Comparison of ENCODE assay signal across 9 cellular contexts in genomic region chr3:136862953-136863352, GRCh38. TPM values are rescaled to one million over a fixed set of nuclear protein-coding genes. Genes with fewer than 3 reads are reported as not detected.
DNase-seq lines count a peak whose midpoint lies in the region; ATAC-seq and TF ChIP-seq lines count a peak whose summit lies in the region.
"Had no signal": no experiment of that assay in that cellular context is flagged by ENCODE, and none has a peak within 500 bp of the region (broad histone marks: within the 10 kb centered on the region; RNA-seq: fewer than 3 reads in every experiment).

No MANE protein-coding gene starts in this region.

- peaks cover 46% of the 10 kb centered on the region for H3K4me1 Mint-ChIP-seq in WTC11

- TF ChIP-seq CTCF in WTC11 (IDR thresholded peaks at IDR 0.05) (no peak), stomach (IDR thresholded peaks at IDR 0.05) (no peak)

- H3K4me3 ChIP-seq in iPS-15b (ENCODE audit: low read depth, low read length) (peak overlapping the region; percentile 87), stomach (peak overlapping the region; percentile 81 to 93 (median 84))

- DNase-seq in SIG-M5 treated with dmso at 0.1 percent for 504 hours (lab: John Stamatoyannopoulos, UW; ENCODE audit: unreplicated experiment): peak; percentile 41
- DNase-seq in SIG-M5 (lab: John Stamatoyannopoulos, UW): no peak
- no peak for DNase-seq in WTC11 (ENCODE audit: low spot score)
- no peak for DNase-seq in stomach
- DNase-seq: GDM1 had no signal

- H3K27ac ChIP-seq in stomach: peak overlapping the region; percentile 87 to 96 (median 95)

- no peaks in the 10 kb centered on the region for H3K9me3 ChIP-seq in iPS-15b (ENCODE audit: control insufficient read depth, insufficient read depth, low read length)
- no peaks in the 10 kb centered on the region for H3K9me3 ChIP-seq in stomach

- 0 to 1% (median 1%) methylated on average over 12 of the region's 12 CpGs for WGBS in stomach, 5 donors

- intact Hi-C loops in stomach (cut with DNase I; ENCODE audit: low total_unique reads): no loop called here

- no peaks in the 10 kb centered on the region for H3K9me3 Mint-ChIP-seq in WTC11

- H3K36me3 Mint-ChIP-seq in WTC11: peaks cover 2% of the 10 kb centered on the region; the same call in 1 of the 2 replicates

- no peak for TF ChIP-seq EP300 in stomach (IDR thresholded peaks at IDR 0.05)

- TF ChIP-seq POLR2A in stomach (IDR thresholded peaks at IDR 0.05): no peak

- H3K27me3 Mint-ChIP-seq in WTC11 (ENCODE audit: low read depth): no peaks in the 10 kb centered on the region

- CTCF ChIA-PET in WTC11 (lab: Charles Lee): interaction anchor here (2.0 to 4.2 kb wide), 3 partner anchors 111 to 170 kb away, joined by 5 to 29 read pairs (median 26); partner anchors contain the start of gene STAG1

- no peaks in the 10 kb centered on the region for H3K27me3 ChIP-seq in iPS-15b (ENCODE audit: control insufficient read depth, insufficient read depth, low read length)
- no peaks in the 10 kb centered on the region for H3K27me3 ChIP-seq in stomach

- POLR2A ChIA-PET in WTC11 (lab: Charles Lee): interaction anchor here (1.3 to 2.8 kb wide), 2 partner anchors 110 to 128 kb away, joined by 4 to 19 read pairs; partner anchors contain the start of gene STAG1

- H3K9ac ChIP-seq in iPS-15b (ENCODE audit: low read depth, low read length): no peak overlapping the region

- no peaks in the 10 kb centered on the region for H3K36me3 ChIP-seq in iPS-15b (ENCODE audit: control insufficient read depth, insufficient read depth, low read length)
- peaks cover 0 to 4% (median 1%) of the 10 kb centered on the region in 4 donors for H3K36me3 ChIP-seq in stomach

- H3K4me3 Mint-ChIP-seq in WTC11: peak overlapping the region; percentile 94

- H3K4me1 ChIP-seq in iPS-15b (ENCODE audit: control insufficient read depth, insufficient read depth, low read length) (peaks cover 10% of the 10 kb centered on the region), stomach (peaks cover 5 to 48% (median 20%) of the 10 kb centered on the region in 4 donors)

- peak overlapping the region; percentile 97 for H3K27ac Mint-ChIP-seq in WTC11

- ATAC-seq in WTC11 (no peak), GM21723 (IDR thresholded peaks at IDR 0.05; ENCODE audit: unreplicated experiment) (no peak), GM21717 (IDR thresholded peaks at IDR 0.05; ENCODE audit: unreplicated experiment) (no peak), HG02970 (IDR thresholded peaks at IDR 0.05; ENCODE audit: low FRiP score, unreplicated experiment) (no peak)

TF ChIP-seq in WTC11, 78 proteins besides CTCF, POLR2A, EP300 and RAD21:
- no peak for TF ChIP-seq AR (CRISPR knock-in tag; IDR thresholded peaks at IDR 0.05)
- no peak for TF ChIP-seq ZNF532 (CRISPR knock-in tag; IDR thresholded peaks at IDR 0.05; ENCODE audit: borderline replicate concordance)
- TF ChIP-seq, protein P1, sequence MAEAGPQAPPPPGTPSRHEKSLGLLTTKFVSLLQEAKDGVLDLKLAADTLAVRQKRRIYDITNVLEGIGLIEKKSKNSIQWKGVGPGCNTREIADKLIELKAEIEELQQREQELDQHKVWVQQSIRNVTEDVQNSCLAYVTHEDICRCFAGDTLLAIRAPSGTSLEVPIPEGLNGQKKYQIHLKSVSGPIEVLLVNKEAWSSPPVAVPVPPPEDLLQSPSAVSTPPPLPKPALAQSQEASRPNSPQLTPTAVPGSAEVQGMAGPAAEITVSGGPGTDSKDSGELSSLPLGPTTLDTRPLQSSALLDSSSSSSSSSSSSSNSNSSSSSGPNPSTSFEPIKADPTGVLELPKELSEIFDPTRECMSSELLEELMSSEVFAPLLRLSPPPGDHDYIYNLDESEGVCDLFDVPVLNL (CRISPR knock-in tag; IDR thresholded peaks at IDR 0.05; ENCODE audit: borderline replicate concordance, low read depth): no peak
- TF ChIP-seq, protein P2, sequence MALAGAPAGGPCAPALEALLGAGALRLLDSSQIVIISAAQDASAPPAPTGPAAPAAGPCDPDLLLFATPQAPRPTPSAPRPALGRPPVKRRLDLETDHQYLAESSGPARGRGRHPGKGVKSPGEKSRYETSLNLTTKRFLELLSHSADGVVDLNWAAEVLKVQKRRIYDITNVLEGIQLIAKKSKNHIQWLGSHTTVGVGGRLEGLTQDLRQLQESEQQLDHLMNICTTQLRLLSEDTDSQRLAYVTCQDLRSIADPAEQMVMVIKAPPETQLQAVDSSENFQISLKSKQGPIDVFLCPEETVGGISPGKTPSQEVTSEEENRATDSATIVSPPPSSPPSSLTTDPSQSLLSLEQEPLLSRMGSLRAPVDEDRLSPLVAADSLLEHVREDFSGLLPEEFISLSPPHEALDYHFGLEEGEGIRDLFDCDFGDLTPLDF (CRISPR knock-in tag; IDR thresholded peaks at IDR 0.05): no peak
- no peak for TF ChIP-seq CREM (CRISPR knock-in tag; IDR thresholded peaks at IDR 0.05)
TF ChIP-seq in WTC11: peak in this region for 0.

RNA-seq across cellular contexts. Expression of gene NCK1, which starts 0.9 kb away (rescaled TPM):
- total RNA-seq in WTC11 (2021) (24.4 to 31.6 TPM (median 28.9 TPM) in 3 replicates), stomach (10 to 100 TPM; 21.0 to 59.8 (median 29.8) TPM)
- polyA plus RNA-seq in stomach: 10 to 100 TPM; 11.9 to 22.5 (median 16.3) TPM

RNA-seq across cellular contexts. Expression of gene SLC35G2, which starts 44.0 kb away (rescaled TPM):
- total RNA-seq in WTC11 (2021) (3.3 to 3.6 TPM (median 3.6 TPM) in 3 replicates), stomach (1 to 10 TPM in 3 of 5 donors, under 1 TPM in 1, not detected in 1; 0.45 to 8.3 (median 2.3) TPM)
- polyA plus RNA-seq in stomach: 1 to 10 TPM in 2 of 3 donors, under 1 TPM in 1; 0.61 to 2.0 (median 1.1) TPM
